34 cellular contexts compared by ENCODE assay signal in genomic region chr1:15129944-15130343, GRCh38.
"Had no signal": no experiment of that assay in that cellular context is flagged by ENCODE, and none has a peak within 500 bp of the region (broad histone marks: within the 10 kb centered on the region; RNA-seq: fewer than 3 reads in every experiment).

No MANE protein-coding gene starts in this region.

- H3K36me3 ChIP-seq: MG63 had no signal

- H3K27me3 ChIP-seq: MG63 had no signal

- H3K4me3 ChIP-seq: MG63 had no signal

- DNase-seq: Karpas-422, Kasumi-1, MG63, MM.1S, MV-4-11, NCI-H1048, NCI-H1092, NCI-H1092 treated with DMSO at 0.1 percent for 48 hours, NCI-H1105, NCI-H1105 treated with DMSO at 0.1 percent for 48 hours, NCI-H1417, NCI-H1417 treated with DMSO at 0.1 percent for 48 hours, NCI-H1436, NCI-H1436 treated with DMSO at 0.1 percent for 48 hours, NCI-H146, NCI-H1694, NCI-H1694 treated with DMSO at 0.1 percent for 48 hours, NCI-H187, NCI-H187 treated with DMSO at 0.1 percent for 48 hours, NCI-H1930, NCI-H2029, NCI-H2029 treated with DMSO at 0.1 percent for 48 hours, NCI-H2081, NCI-H2081 treated with DMSO at 0.1 percent for 48 hours, NCI-H2107, NCI-H2171, NCI-H2171 treated with DMSO at 0.1 percent for 48 hours, NCI-H2227 treated with DMSO at 0.1 percent for 48 hours, NCI-H226, NCI-H345, NCI-H446, NCI-H446 treated with DMSO at 0.1 percent for 48 hours, NCI-H510A, NCI-H510A treated with DMSO at 0.1 percent for 48 hours had no signal

- H3K9me3 ChIP-seq: MG63 had no signal
